Comparison of ENCODE assay signal across 9 cellular contexts in genomic region chr5:132010645-132011560, GRCh38. TPM values are rescaled to one million over a fixed set of nuclear protein-coding genes. Genes with fewer than 3 reads are reported as not detected.
DNase-seq lines count a peak whose midpoint lies in the region; ATAC-seq and TF ChIP-seq lines count a peak whose summit lies in the region.
"Had no signal": no experiment of that assay in that cellular context is flagged by ENCODE, and none has a peak within 500 bp of the region (broad histone marks: within the 10 kb centered on the region; RNA-seq: fewer than 3 reads in every experiment).

No MANE protein-coding gene starts in this region.

- H3K36me3 Mint-ChIP-seq in activated T-cell treated with anti-CD3 and anti-CD28 coated beads, Interleukin-2, amount 50 U/mL, for 4 hours (ENCODE audit: insufficient read depth) = no peaks in the 10 kb centered on the region

- DNase-seq in activated T-cell treated with anti-CD3 and anti-CD28 coated beads, Interleukin-2, amount 50 U/mL, for 4 hours = peak; percentile 5
- no peak for DNase-seq in activated T-cell treated with anti-CD3 and anti-CD28 coated beads, Interleukin-2, amount 50 U/mL, for 1 hour
- DNase-seq in body of pancreas (no peak), lower leg skin (ENCODE audit: low spot score in 2 of 2) (peak in 1 of 2 donors; percentile 82), tibial artery (peak; percentile 19 to 56), DMS 273 treated with DMSO at 0.1 percent for 48 hours (lab: John Stamatoyannopoulos, UW) (no peak)

- peaks cover 27% of the 10 kb centered on the region for H3K4me1 Mint-ChIP-seq in activated T-cell treated with anti-CD3 and anti-CD28 coated beads, Interleukin-2, amount 50 U/mL, for 4 hours (ENCODE audit: low read depth)

- WGBS in body of pancreas, 2 donors = 20 to 35% methylated on average over 19 to 43 of the region's 43 CpGs
- 25 to 32% methylated on average over 26 to 31 of the region's 43 CpGs for WGBS in lower leg skin, 2 donors

- TF ChIP-seq CTCF in body of pancreas (IDR thresholded peaks at IDR 0.05) (no peak), lower leg skin (IDR thresholded peaks at IDR 0.05) (no peak), tibial artery (IDR thresholded peaks at IDR 0.05) (no peak)

- H3K4me3 ChIP-seq in body of pancreas = peak overlapping the region in 1 of 2 donors; percentile 20
- peak overlapping the region; percentile 23 for H3K4me3 ChIP-seq in lower leg skin (ENCODE audit: low read depth, poor library complexity, severe bottlenecking)
- peak overlapping the region; percentile 52 to 66 for H3K4me3 ChIP-seq in tibial artery

- ATAC-seq in activated T-cell treated with anti-CD3 and anti-CD28 coated beads, Interleukin-2, amount 50 U/mL, for 4 hours = peak; percentile 6 to 11
- peak; percentile 10 for ATAC-seq in body of pancreas
- ATAC-seq in GM18870 (IDR thresholded peaks at IDR 0.05; ENCODE audit: unreplicated experiment) = no peak
- no peak for ATAC-seq in HG02884 (IDR thresholded peaks at IDR 0.05; ENCODE audit: unreplicated experiment)

- no peaks in the 10 kb centered on the region for H3K27me3 ChIP-seq in body of pancreas
- H3K27me3 ChIP-seq in tibial artery = peaks cover 0 to 45% of the 10 kb centered on the region in 2 donors

- H3K9me3 Mint-ChIP-seq in activated T-cell treated with anti-CD3 and anti-CD28 coated beads, Interleukin-2, amount 50 U/mL, for 4 hours = no peaks in the 10 kb centered on the region

- peak overlapping the region; percentile 78 for H3K4me3 Mint-ChIP-seq in activated T-cell treated with anti-CD3 and anti-CD28 coated beads, Interleukin-2, amount 50 U/mL, for 4 hours

- no peak for TF ChIP-seq POLR2A in body of pancreas (IDR thresholded peaks at IDR 0.05)
- TF ChIP-seq POLR2A in lower leg skin (IDR thresholded peaks at IDR 0.05) = no peak

- no peaks in the 10 kb centered on the region for H3K36me3 ChIP-seq in body of pancreas (replicated peaks in 1 of 2; ENCODE audit: insufficient read depth in 1 of 2, low read depth in 2 of 2)
- no peaks in the 10 kb centered on the region for H3K36me3 ChIP-seq in tibial artery

- H3K9me3 ChIP-seq in body of pancreas (no peaks in the 10 kb centered on the region), tibial artery (no peaks in the 10 kb centered on the region)

- H3K27ac ChIP-seq in body of pancreas (no peak overlapping the region), tibial artery (no peak overlapping the region)

- intact Hi-C loops in body of pancreas (cut with DNase I) (no loop called here), lower leg skin (cut with DNase I; ENCODE audit: low total_unique reads) (no loop called here), tibial artery (cut with DNase I; ENCODE audit: low total_unique reads) (no loop called here)

- peaks cover 21% of the 10 kb centered on the region for H3K27me3 Mint-ChIP-seq in activated T-cell treated with anti-CD3 and anti-CD28 coated beads, Interleukin-2, amount 50 U/mL, for 4 hours (ENCODE audit: low read depth)

- H3K4me1 ChIP-seq in body of pancreas (peaks cover 11% of the 10 kb centered on the region), tibial artery (peaks cover 0 to 16% (median 14%) of the 10 kb centered on the region in 4 donors)

RNA-seq across cellular contexts. Expression of gene ACSL6, which starts 0.6 kb away (rescaled TPM):
- 10 to 100 TPM; 25.0 to 38.0 (median 27.1) TPM for total RNA-seq in activated T-cell treated with anti-CD3 and anti-CD28 coated beads, Interleukin-2, amount 50 U/mL, for 4 hours
- total RNA-seq in body of pancreas = 1 to 10 TPM; 2.0 to 2.1 TPM
- total RNA-seq in lower leg skin = under 1 TPM in 3 of 4 donors, not detected in 1; 0.27 to 0.59 (median 0.32) TPM

RNA-seq across cellular contexts. Expression of gene IL3, which starts 49.6 kb away (rescaled TPM):
- total RNA-seq in activated T-cell treated with anti-CD3 and anti-CD28 coated beads, Interleukin-2, amount 50 U/mL, for 4 hours = 100 to 1,000 TPM in 2 of 3 donors, 10 to 100 TPM in 1; 94.6 to 152 (median 138) TPM
- total RNA-seq in body of pancreas = not detected
- not detected for total RNA-seq in lower leg skin
- total RNA-seq: lung microvascular endothelial cell had no signal

Comparison
In these comparisons a context has a peak if more than half of its experiments do, and no peak if none do; other contexts are left out.
1. DNase-seq: peak in activated T-cell treated with anti-CD3 and anti-CD28 coated beads, Interleukin-2, amount 50 U/mL, for 4 hours (single experiment) and tibial artery (2 of 2); none in activated T-cell treated with anti-CD3 and anti-CD28 coated beads, Interleukin-2, amount 50 U/mL, for 1 hour (single experiment), body of pancreas (0 of 4) and DMS 273 treated with DMSO at 0.1 percent for 48 hours (single experiment).
2. ATAC-seq: peak in activated T-cell treated with anti-CD3 and anti-CD28 coated beads, Interleukin-2, amount 50 U/mL, for 4 hours (2 of 2) and body of pancreas (single experiment); none in GM18870 (single experiment) and HG02884 (single experiment).
3. RNA of gene ACSL6, which starts 0.6 kb away (total RNA-seq): 25.0 to 38.0 TPM in activated T-cell treated with anti-CD3 and anti-CD28 coated beads, Interleukin-2, amount 50 U/mL, for 4 hours; 2.0 to 2.1 TPM in body of pancreas and 0.27 to 0.59 TPM in lower leg skin; every median in the first group is over 4 times any median in the second.
4. RNA of gene IL3, which starts 49.6 kb away (total RNA-seq): 94.6 to 152 TPM in activated T-cell treated with anti-CD3 and anti-CD28 coated beads, Interleukin-2, amount 50 U/mL, for 4 hours; not detected in body of pancreas and not detected in lower leg skin; every median in the first group is over 10 times any median in the second.